ENCODE assay signal across 8 cellular contexts in genomic region chr2:131801745-131802350, GRCh38.
DNase-seq lines count a peak whose midpoint lies in the region; ATAC-seq and TF ChIP-seq lines count a peak whose summit lies in the region.
"Not testable (repeated sequence)": the region's sequence is repeated elsewhere in the genome, so short reads cannot be mapped to it uniquely, and the experiment has no call there.

No MANE protein-coding gene starts in this region.

- not testable (repeated sequence) for BruUV-seq in HCT116 (replicated peaks; lab: Mats Ljungman, UMichigan)

- peak overlapping the region; percentile 83 for H3K4me2 ChIP-seq in HCT116 (ENCODE audit: low read length)

- not testable (repeated sequence) for H4K20me1 ChIP-seq in HCT116 (ENCODE audit: insufficient read depth)

- peak; percentile 49 for TF ChIP-seq RAD21 in HCT116 (IDR thresholded peaks at IDR 0.05; ENCODE audit: low read depth)

- H3K79me2 ChIP-seq in HCT116 (ENCODE audit: insufficient read depth, low read length): not testable (repeated sequence)

- WGBS in heart right ventricle, 2 donors: 0 to 1% methylated on average over 35 to 40 of the region's 41 CpGs
- 1 to 11% methylated on average over 3 to 4 of the region's 41 CpGs for whole genome bisulfite sequencing in thyroid gland, 2 donors

- not testable (repeated sequence) for H3K36me3 ChIP-seq in HCT116 (ENCODE audit: control insufficient read depth in 1 of 2, insufficient read depth in 2 of 2, low read length in 2 of 2); heart right ventricle; thyroid gland

- peak; percentile 52 to 65 (median 61) for TF ChIP-seq CTCF in HCT116 (IDR thresholded peaks at IDR 0.05 in 2 of 3, conservative IDR thresholded peaks at IDR 0.05 in 1 of 3; ENCODE audit: borderline replicate concordance in 1 of 3, insufficient read depth in 1 of 3, low read depth in 2 of 3, low read length in 2 of 3)
- TF ChIP-seq CTCF in LNCAP (IDR thresholded peaks at IDR 0.05): peak; percentile 67
- peak; percentile 62 to 78 (median 75) for TF ChIP-seq CTCF in heart right ventricle (IDR thresholded peaks at IDR 0.05)
- peak; percentile 77 for TF ChIP-seq CTCF in progenitor cell of endocrine pancreas (IDR thresholded peaks at IDR 0.05; ENCODE audit: unreplicated experiment)
- TF ChIP-seq CTCF in thyroid gland (IDR thresholded peaks at IDR 0.05): peak; percentile 31 to 90 (median 71)

- not testable (repeated sequence) for H3K27me3 ChIP-seq in HCT116 (ENCODE audit: insufficient read depth, low read length); thyroid gland
- H3K27me3 ChIP-seq in heart right ventricle: peaks cover 0 to 18% (median 7%) of the 10 kb centered on the region in 7 donors

- H3K9me3 Mint-ChIP-seq in progenitor cell of endocrine pancreas (ENCODE audit: low read depth): not testable (repeated sequence)

- POLR2A ChIA-PET in HCT116 (lab: Charles Lee): not testable (repeated sequence)

- DNase-seq in HCT116 (ENCODE audit: low read depth, low spot score): peak; percentile 35
- peak; percentile 53 to 74 (median 62) for DNase-seq in T-helper 2 cell
- DNase-seq in amygdala (lab: John Stamatoyannopoulos, UW): peak in 32 of 56 donors; percentile 3 to 73 (median 24)
- peak; percentile 38 to 74 for DNase-seq in heart right ventricle
- DNase-seq in progenitor cell of endocrine pancreas (ENCODE audit: low spot score, unreplicated experiment): peak; percentile 91
- DNase-seq in thyroid gland: peak; percentile 72 to 73

- peak overlapping the region; percentile 88 for H3K4me3 Mint-ChIP-seq in progenitor cell of endocrine pancreas (ENCODE audit: low read depth)

- H3K4me3 ChIP-seq in GM08714 (ENCODE audit: low read length) (peak overlapping the region; percentile 57; the same call in 1 of the 2 replicates), HCT116 (replicated peaks in 1 of 2; ENCODE audit: low read depth in 1 of 2, low read length in 2 of 2) (peak overlapping the region; percentile 40 to 57), heart right ventricle (peak overlapping the region in 9 of 10 donors; percentile 19 to 50 (median 40)), thyroid gland (replicated peaks in 1 of 3) (peak overlapping the region in 1 of 3 donors; percentile 24)

- not testable (repeated sequence) for TF ChIP-seq POLR2A in HCT116 (IDR thresholded peaks at IDR 0.05; ENCODE audit: borderline replicate concordance, extremely low read depth, insufficient read depth, insufficient read length); thyroid gland (IDR thresholded peaks at IDR 0.05)

- not testable (repeated sequence) for H3K36me3 Mint-ChIP-seq in progenitor cell of endocrine pancreas (ENCODE audit: insufficient read depth)

- not testable (repeated sequence) for H3K9me3 ChIP-seq in HCT116 (ENCODE audit: control insufficient read depth in 1 of 2, insufficient read depth in 1 of 2, low read depth in 1 of 2, low read length in 2 of 2); heart right ventricle; thyroid gland

- not testable (repeated sequence) for H3K27ac ChIP-seq in HCT116 (ENCODE audit: low read depth, low read length); heart right ventricle; thyroid gland

- intact Hi-C loops in HCT116 (cut with micrococcal nuclease): loop anchor here (2.0 to 5.0 kb wide), 3 partner anchors 127 to 650 kb away; no protein-coding TSS in a partner anchor
- intact Hi-C loops in heart right ventricle (cut with DNase I): loop anchor here in 8 of 10 donors (5.0 to 10.0 kb wide), 6 partner anchors 120 to 647 kb away; no protein-coding TSS in a partner anchor
- intact Hi-C loops in thyroid gland (cut with DNase I): loop anchor here (5.0 kb wide), 1 partner anchor 130 kb away; no protein-coding TSS in a partner anchor

- H3K27me3 Mint-ChIP-seq in progenitor cell of endocrine pancreas: peaks cover 10% of the 10 kb centered on the region

- H3K4me1 Mint-ChIP-seq in progenitor cell of endocrine pancreas (ENCODE audit: low read depth): not testable (repeated sequence)

- not testable (repeated sequence) for H3K9me2 ChIP-seq in HCT116 (ENCODE audit: insufficient read depth)

- RAD21 ChIA-PET in HCT116 (lab: Charles Lee; ENCODE audit: low non-redundant PET in 1 of 2, low total read pairs in 2 of 2, uncharacterized antibody in 2 of 2, unreplicated experiment in 2 of 2): interaction anchor here in 1 of 2 experiments (0.7 kb wide), 1 partner anchor 128 kb away, joined by 3 read pairs; no protein-coding TSS in a partner anchor

- peak overlapping the region; percentile 36; the same call in 1 of the 2 replicates for H3K9ac ChIP-seq in HCT116 (ENCODE audit: low read length)

- H3K4me1 ChIP-seq in HCT116 (ENCODE audit: control insufficient read depth in 1 of 2, insufficient read depth in 2 of 2, low read length in 2 of 2); thyroid gland: not testable (repeated sequence)
- peaks cover 0 to 13% (median 4%) of the 10 kb centered on the region in 9 donors for H3K4me1 ChIP-seq in heart right ventricle

- peak overlapping the region; percentile 82 for H3K27ac Mint-ChIP-seq in progenitor cell of endocrine pancreas

- CTCF ChIA-PET in HCT116 (lab: Charles Lee): interaction anchor here (1.1 to 1.8 kb wide), 4 partner anchors 13 to 644 kb away, joined by 3 to 9 read pairs (median 4); no protein-coding TSS in a partner anchor

- ATAC-seq in HCT116 (peak; percentile 88), heart right ventricle (peak in 5 of 8 donors; percentile 59 to 88 (median 72))

- H2AFZ ChIP-seq in HCT116 (ENCODE audit: low read depth, low read length, poor library complexity, severe bottlenecking): peak overlapping the region; percentile 93

TF ChIP-seq in HCT116, 20 proteins besides CTCF, POLR2A, EP300 and RAD21:
- TF ChIP-seq, protein P1, sequence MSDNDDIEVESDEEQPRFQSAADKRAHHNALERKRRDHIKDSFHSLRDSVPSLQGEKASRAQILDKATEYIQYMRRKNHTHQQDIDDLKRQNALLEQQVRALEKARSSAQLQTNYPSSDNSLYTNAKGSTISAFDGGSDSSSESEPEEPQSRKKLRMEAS (IDR thresholded peaks at IDR 0.05): peak; percentile 54

Comparison
In these comparisons a context has a peak if more than half of its experiments do, and no peak if none do; other contexts are left out.
1. DNase-seq: peak in every context shown above with its lines; median percentile 91 in progenitor cell of endocrine pancreas; 72 in thyroid gland; 62 in T-helper 2 cell; 56 in heart right ventricle; 35 in HCT116; 24 in amygdala.